Comparison of ENCODE assay signal across 21 cellular contexts in the genomic region with DNA sequence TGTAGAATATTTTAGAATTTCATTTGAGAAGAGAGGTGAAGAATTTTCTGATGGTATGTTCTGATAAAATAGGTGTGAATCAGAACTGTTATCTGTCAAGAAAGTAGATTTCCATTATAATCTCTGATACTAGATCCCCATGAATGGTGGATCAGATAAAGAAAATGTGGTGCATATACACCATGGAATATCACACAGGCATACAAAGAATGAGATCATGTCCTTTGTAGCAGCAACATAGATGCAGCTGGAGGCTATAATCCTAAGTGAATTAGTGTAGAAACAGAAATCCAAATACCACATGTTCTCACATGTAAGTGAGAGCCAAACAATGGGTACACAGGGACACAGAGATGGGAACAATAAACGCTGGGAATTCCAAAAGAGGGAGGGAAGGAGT.
"Had no signal": no experiment of that assay in that cellular context is flagged by ENCODE, and none has a peak within 500 bp of the region (broad histone marks: within the 10 kb centered on the region; RNA-seq: fewer than 3 reads in every experiment).

No MANE protein-coding gene starts in this region.

- H3K4me3 Mint-ChIP-seq: T-cell had no signal

- H3K27ac Mint-ChIP-seq: T-cell had no signal

- ATAC-seq: Panc1, PC-3, T-cell had no signal

- H3K9me3 Mint-ChIP-seq: T-cell had no signal

- H3K4me3 ChIP-seq: MG63 had no signal

- H3K36me3 Mint-ChIP-seq: T-cell had no signal

- H3K27ac ChIP-seq: RWPE1 had no signal

- H3K27me3 ChIP-seq: MG63 had no signal

- DNase-seq: Karpas-422; KG1; MG63; NCI-H1092; NCI-H1105 treated with DMSO at 0.1 percent for 48 hours; NCI-H1417 treated with DMSO at 0.1 percent for 48 hours; NCI-H146; NCI-H1694 treated with DMSO at 0.1 percent for 48 hours; NCI-H1930; NCI-H2081; NCI-H2107; NCI-H2227 treated with DMSO at 0.1 percent for 48 hours; NCI-H510A; NCI-H524 treated with DMSO at 0.1 percent for 48 hours; NK-92 treated with Interleukin-12 subunit alpha and Interleukin-12 subunit beta, amount 100 ng/mL, for 24 hours; PC-3; SHP77; SW 1271; T-cell had no signal

- H3K9me3 ChIP-seq: MG63 had no signal

- H3K36me3 ChIP-seq: MG63 had no signal

- H3K27me3 Mint-ChIP-seq: T-cell had no signal
